ENCODE assay signal across 8 cellular contexts in the genomic region with DNA sequence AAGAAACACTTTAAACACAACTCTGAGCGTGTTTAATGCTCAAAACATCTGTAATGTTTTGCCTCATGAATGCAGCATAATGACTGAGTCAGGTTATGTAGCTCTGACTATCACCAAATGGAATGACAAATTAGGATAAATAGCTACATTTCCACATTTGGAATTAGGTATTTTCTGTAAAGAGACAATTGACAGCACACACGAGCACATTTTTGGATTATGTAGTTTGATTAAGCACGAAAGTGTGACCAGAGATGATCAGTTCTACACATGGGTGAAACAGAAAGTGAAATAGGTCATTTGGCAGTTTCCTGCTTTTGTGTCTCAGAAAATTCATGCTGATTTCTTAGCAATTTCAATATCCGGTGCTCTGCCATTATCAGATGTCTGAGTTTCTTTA. TPM values are rescaled to one million over a fixed set of nuclear protein-coding genes. Genes with fewer than 3 reads are reported as not detected.
DNase-seq lines count a peak whose midpoint lies in the region; ATAC-seq, FAIRE-seq and TF ChIP-seq lines count a peak whose summit lies in the region.

No MANE protein-coding gene starts in this region.

- peak; percentile 51 for ATAC-seq in GM19025 (IDR thresholded peaks at IDR 0.05; ENCODE audit: low read depth, unreplicated experiment)
- ATAC-seq in HG03095 (IDR thresholded peaks at IDR 0.05; ENCODE audit: unreplicated experiment), result peak; percentile 80
- ATAC-seq in activated CD8-positive, alpha-beta T cell treated with anti-CD3 and anti-CD28 coated beads, Interleukin-2, amount 10 ng/mL, durations not matched to agents 7 days and 5 days, result peak; percentile 73

- no peaks in the 10 kb centered on the region for H3K27me3 Mint-ChIP-seq in activated CD8-positive, alpha-beta T cell treated with anti-CD3 and anti-CD28 coated beads, Interleukin-2, amount 10 ng/mL, durations not matched to agents 7 days and 5 days (ENCODE audit: low read depth)

- POLR2A ChIA-PET in activated CD8-positive, alpha-beta T cell treated with anti-CD3 and anti-CD28 coated beads, Interleukin-2, amount 10 ng/mL, durations not matched to agents 7 days and 5 days (lab: Charles Lee), result interaction anchor here (1.5 to 2.8 kb wide), 2 partner anchors 21 to 28 kb away, joined by 4 to 20 read pairs; a partner anchor contains a TSS

- H3K27ac Mint-ChIP-seq in activated CD8-positive, alpha-beta T cell treated with anti-CD3 and anti-CD28 coated beads, Interleukin-2, amount 10 ng/mL, durations not matched to agents 7 days and 5 days, result peak overlapping the region; percentile 94

- CTCF ChIA-PET in activated CD8-positive, alpha-beta T cell treated with anti-CD3 and anti-CD28 coated beads, Interleukin-2, amount 10 ng/mL, durations not matched to agents 7 days and 5 days (lab: Charles Lee), result interaction anchor here (0.9 to 2.5 kb wide), 8 partner anchors 8 to 82 kb away, joined by 5 to 25 read pairs (median 8); a partner anchor contains a TSS

- peaks cover 72% of the 10 kb centered on the region for H3K36me3 Mint-ChIP-seq in activated CD8-positive, alpha-beta T cell treated with anti-CD3 and anti-CD28 coated beads, Interleukin-2, amount 10 ng/mL, durations not matched to agents 7 days and 5 days (ENCODE audit: low read depth)

- H3K9me3 Mint-ChIP-seq in activated CD8-positive, alpha-beta T cell treated with anti-CD3 and anti-CD28 coated beads, Interleukin-2, amount 10 ng/mL, durations not matched to agents 7 days and 5 days (ENCODE audit: insufficient read depth), result no peaks in the 10 kb centered on the region

- no peak for FAIRE-seq in urothelium cell line (lab: Jason Lieb, UNC)

- peak overlapping the region; percentile 15 for H3K4me3 ChIP-seq in AG10803 (ENCODE audit: low read length)

- DNase-seq in AG10803 (ENCODE audit: low read depth) (peak; percentile 75), urothelium cell line (ENCODE audit: low spot score) (no peak), KG1 (lab: John Stamatoyannopoulos, UW) (no peak), NCI-H82 treated with DMSO at 0.1 percent for 48 hours (lab: John Stamatoyannopoulos, UW; ENCODE audit: unreplicated experiment) (no peak), NCI-H2196 (lab: John Stamatoyannopoulos, UW; ENCODE audit: unreplicated experiment) (no peak)
- DNase-seq in activated CD8-positive, alpha-beta T cell treated with anti-CD3 and anti-CD28 coated beads, Interleukin-2, amount 10 ng/mL, durations not matched to agents 7 days and 5 days, result peak; percentile 35

- peaks cover 52% of the 10 kb centered on the region for H3K4me1 Mint-ChIP-seq in activated CD8-positive, alpha-beta T cell treated with anti-CD3 and anti-CD28 coated beads, Interleukin-2, amount 10 ng/mL, durations not matched to agents 7 days and 5 days (ENCODE audit: low read depth)

- H3K4me3 Mint-ChIP-seq in activated CD8-positive, alpha-beta T cell treated with anti-CD3 and anti-CD28 coated beads, Interleukin-2, amount 10 ng/mL, durations not matched to agents 7 days and 5 days, result peak overlapping the region; percentile 69

- TF ChIP-seq CTCF in AG10803 (conservative IDR thresholded peaks at IDR 0.05; ENCODE audit: low read length), result no peak

RNA-seq across cellular contexts. Expression of a gene that starts 29.0 kb away (rescaled TPM):
- 10 to 100 TPM; 46.8 to 54.7 TPM for total RNA-seq in activated CD8-positive, alpha-beta T cell treated with anti-CD3 and anti-CD28 coated beads, Interleukin-2, amount 10 ng/mL, durations not matched to agents 7 days and 5 days

Comparison
In these comparisons a context has a peak if more than half of its experiments do, and no peak if none do; other contexts are left out.
1. DNase-seq: peak in AG10803 (single experiment) and activated CD8-positive, alpha-beta T cell treated with anti-CD3 and anti-CD28 coated beads, Interleukin-2, amount 10 ng/mL, durations not matched to agents 7 days and 5 days (single experiment); none in urothelium cell line (single experiment), KG1 (single experiment), NCI-H82 treated with DMSO at 0.1 percent for 48 hours (single experiment) and NCI-H2196 (single experiment).
2. Peak in every context shown above with its lines, with median percentiles within 50 percentile points of each other: ATAC-seq.